In genomic region chr4:179976777-179977176, GRCh38 we compare ENCODE assay signal across 33 cellular contexts.
"Had no signal": no experiment of that assay in that cellular context is flagged by ENCODE, and none has a peak within 500 bp of the region (broad histone marks: within the 10 kb centered on the region; RNA-seq: fewer than 3 reads in every experiment).

No MANE protein-coding gene starts in this region.

- H3K27ac Mint-ChIP-seq: activated B cell treated with CpG ODN at 0.5 μM for 24 hours; activated CD4-positive, alpha-beta memory T cell treated with anti-CD3 and anti-CD28 coated beads for 36 hours; activated CD4-positive, alpha-beta T cell treated with anti-CD3 and anti-CD28 coated beads, Interleukin-2, amount 10 ng/mL, durations not matched to agents 24 days and 14 days; activated CD8-positive, alpha-beta T cell treated with anti-CD3 and anti-CD28 coated beads for 36 hours; activated naive CD4-positive, alpha-beta T cell treated with anti-CD3 and anti-CD28 coated beads for 36 hours; activated naive CD4-positive, alpha-beta T cell treated with anti-CD3 and anti-CD28 coated beads, Interleukin-2, amount 50 U/mL, for 72 hours; activated naive CD8-positive, alpha-beta T cell treated with anti-CD3 and anti-CD28 coated beads for 36 hours; activated T-cell treated with anti-CD3 and anti-CD28 coated beads, Interleukin-2, amount 50 U/mL, for 72 hours; activated T-helper 1 cell treated with anti-CD3 and anti-CD28 coated beads, Interleukin-12 subunit alpha, Interleukin-12 subunit beta, Interleukin-2, Interleukin-4 antibody, amounts not matched to agents 30 ng/mL and 10 ng/mL and 1 ng/mL, durations not matched to agents 14 hours and 24 hours and 36 hours; activated T-helper 17 cell treated with anti-CD3 and anti-CD28 coated beads, Interleukin-2, amount 50 U/mL, for 72 hours; T-helper 2 cell treated with Interferon-gamma antibody and Interleukin-4, amounts not matched to agents 5 μg/mL and 100 μg/mL, for 36 hours had no signal

- H3K9me3 ChIP-seq: adrenal gland, body of pancreas, breast epithelium had no signal

- H3K4me1 ChIP-seq: body of pancreas, breast epithelium had no signal

- H3K4me3 ChIP-seq: adrenal gland, body of pancreas, breast epithelium had no signal

- H3K4me3 Mint-ChIP-seq: activated B cell treated with CpG ODN at 0.5 μM for 24 hours; activated CD4-positive, alpha-beta memory T cell treated with anti-CD3 and anti-CD28 coated beads for 36 hours; activated CD4-positive, alpha-beta T cell treated with anti-CD3 and anti-CD28 coated beads, Interleukin-2, amount 10 ng/mL, durations not matched to agents 24 days and 14 days; activated CD8-positive, alpha-beta T cell treated with anti-CD3 and anti-CD28 coated beads for 36 hours; activated naive CD4-positive, alpha-beta T cell treated with anti-CD3 and anti-CD28 coated beads for 36 hours; activated naive CD8-positive, alpha-beta T cell treated with anti-CD3 and anti-CD28 coated beads for 36 hours; activated T-cell treated with anti-CD3 and anti-CD28 coated beads, Interleukin-2, amount 50 U/mL, for 4 hours; activated T-cell treated with anti-CD3 and anti-CD28 coated beads, Interleukin-2, amount 50 U/mL, for 72 hours; activated T-helper 1 cell treated with anti-CD3 and anti-CD28 coated beads, Interleukin-12 subunit alpha, Interleukin-12 subunit beta, Interleukin-2, Interleukin-4 antibody, amounts not matched to agents 30 ng/mL and 10 ng/mL and 1 ng/mL, durations not matched to agents 14 hours and 24 hours and 36 hours; activated T-helper 17 cell treated with anti-CD3 and anti-CD28 coated beads, Interleukin-2, amount 50 U/mL, for 72 hours; T-helper 2 cell treated with Interferon-gamma antibody and Interleukin-4, amounts not matched to agents 5 μg/mL and 100 μg/mL, for 36 hours had no signal

- H3K36me3 Mint-ChIP-seq: activated CD4-positive, alpha-beta memory T cell treated with anti-CD3 and anti-CD28 coated beads for 36 hours; activated naive CD8-positive, alpha-beta T cell treated with anti-CD3 and anti-CD28 coated beads for 36 hours had no signal

- H3K27ac ChIP-seq: adrenal gland, body of pancreas, brain microvascular endothelial cell, breast epithelium, VCaP had no signal

- H3K27me3 ChIP-seq: adrenal gland, body of pancreas, brain microvascular endothelial cell, breast epithelium had no signal

- DNase-seq: activated B cell treated with CpG ODN at 0.5 μM for 24 hours; activated CD4-positive, alpha-beta memory T cell treated with anti-CD3 and anti-CD28 coated beads for 36 hours; activated CD4-positive, alpha-beta T cell treated with anti-CD3 and anti-CD28 coated beads for 4 hours; activated CD4-positive, alpha-beta T cell treated with anti-CD3 and anti-CD28 coated beads, Interleukin-2, amount 10 ng/mL, durations not matched to agents 24 days and 14 days; activated CD4-positive, alpha-beta T cell treated with anti-CD3 and anti-CD28 coated beads, Interleukin-2, amount 50 U/mL, for 1 hour; activated CD4-positive, alpha-beta T cell treated with anti-CD3 and anti-CD28 coated beads, Interleukin-2, amount 50 U/mL, for 4 hours; activated CD4-positive, CD25-positive, alpha-beta regulatory T cell treated with anti-CD3 and anti-CD28 coated beads, Interleukin-2, amount 50 U/mL, for 72 hours; activated CD8-positive, alpha-beta memory T cell treated with anti-CD3 and anti-CD28 coated beads, Interleukin-2, amount 50 U/mL, for 4 hours; activated CD8-positive, alpha-beta T cell treated with anti-CD3 and anti-CD28 coated beads for 36 hours; activated effector memory CD4-positive, alpha-beta T cell treated with anti-CD3 and anti-CD28 coated beads, Interleukin-2, amount 50 U/mL, for 16 hours; activated gamma-delta T cell treated with Interleukin-2 at 50 U/mL for 16 hours; activated naive CD4-positive, alpha-beta T cell; activated naive CD4-positive, alpha-beta T cell treated with anti-CD3 and anti-CD28 coated beads for 36 hours; activated naive CD4-positive, alpha-beta T cell treated with anti-CD3 and anti-CD28 coated beads, Interleukin-2, amount 50 U/mL, for 16 hours; activated naive CD8-positive, alpha-beta T cell treated with anti-CD3 and anti-CD28 coated beads for 36 hours; activated T-cell treated with anti-CD3 and anti-CD28 coated beads for 4 hours; activated T-cell treated with anti-CD3 and anti-CD28 coated beads, Interleukin-2, amount 50 U/mL, for 1 hour; activated T-cell treated with anti-CD3 and anti-CD28 coated beads, Interleukin-2, amount 50 U/mL, for 4 hours; activated T-cell treated with anti-CD3 and anti-CD28 coated beads, Interleukin-2, amount 50 U/mL, for 72 hours; adrenal gland; amniotic stem cell; aorta; body of pancreas; brain microvascular endothelial cell; central memory CD4-positive, alpha-beta T cell; T-helper 2 cell; T-helper 9 cell had no signal

- H3K27me3 Mint-ChIP-seq: activated B cell treated with CpG ODN at 0.5 μM for 24 hours; activated CD4-positive, alpha-beta memory T cell treated with anti-CD3 and anti-CD28 coated beads for 36 hours; activated CD4-positive, alpha-beta T cell treated with anti-CD3 and anti-CD28 coated beads, Interleukin-2, amount 10 ng/mL, durations not matched to agents 24 days and 14 days; activated CD8-positive, alpha-beta T cell treated with anti-CD3 and anti-CD28 coated beads for 36 hours; activated T-helper 17 cell treated with anti-CD3 and anti-CD28 coated beads, Interleukin-2, amount 50 U/mL, for 72 hours had no signal

- H3K4me1 Mint-ChIP-seq: activated B cell treated with CpG ODN at 0.5 μM for 24 hours; activated CD4-positive, alpha-beta T cell treated with anti-CD3 and anti-CD28 coated beads, Interleukin-2, amount 10 ng/mL, durations not matched to agents 24 days and 14 days; activated naive CD8-positive, alpha-beta T cell treated with anti-CD3 and anti-CD28 coated beads for 36 hours; activated T-helper 17 cell treated with anti-CD3 and anti-CD28 coated beads, Interleukin-2, amount 50 U/mL, for 72 hours had no signal

- H3K36me3 ChIP-seq: adrenal gland, brain microvascular endothelial cell, breast epithelium had no signal

- ATAC-seq: activated CD8-positive, alpha-beta T cell treated with anti-CD3 and anti-CD28 coated beads for 36 hours; activated naive CD4-positive, alpha-beta T cell treated with anti-CD3 and anti-CD28 coated beads, Interleukin-2, amount 50 U/mL, for 72 hours; activated T-cell treated with anti-CD3 and anti-CD28 coated beads, Interleukin-2, amount 50 U/mL, for 4 hours; activated T-cell treated with anti-CD3 and anti-CD28 coated beads, Interleukin-2, amount 50 U/mL, for 72 hours; activated T-helper 17 cell treated with anti-CD3 and anti-CD28 coated beads, Interleukin-2, amount 50 U/mL, for 72 hours; body of pancreas had no signal
